ENCODE assay signal across 8 cellular contexts in the genomic region with DNA sequence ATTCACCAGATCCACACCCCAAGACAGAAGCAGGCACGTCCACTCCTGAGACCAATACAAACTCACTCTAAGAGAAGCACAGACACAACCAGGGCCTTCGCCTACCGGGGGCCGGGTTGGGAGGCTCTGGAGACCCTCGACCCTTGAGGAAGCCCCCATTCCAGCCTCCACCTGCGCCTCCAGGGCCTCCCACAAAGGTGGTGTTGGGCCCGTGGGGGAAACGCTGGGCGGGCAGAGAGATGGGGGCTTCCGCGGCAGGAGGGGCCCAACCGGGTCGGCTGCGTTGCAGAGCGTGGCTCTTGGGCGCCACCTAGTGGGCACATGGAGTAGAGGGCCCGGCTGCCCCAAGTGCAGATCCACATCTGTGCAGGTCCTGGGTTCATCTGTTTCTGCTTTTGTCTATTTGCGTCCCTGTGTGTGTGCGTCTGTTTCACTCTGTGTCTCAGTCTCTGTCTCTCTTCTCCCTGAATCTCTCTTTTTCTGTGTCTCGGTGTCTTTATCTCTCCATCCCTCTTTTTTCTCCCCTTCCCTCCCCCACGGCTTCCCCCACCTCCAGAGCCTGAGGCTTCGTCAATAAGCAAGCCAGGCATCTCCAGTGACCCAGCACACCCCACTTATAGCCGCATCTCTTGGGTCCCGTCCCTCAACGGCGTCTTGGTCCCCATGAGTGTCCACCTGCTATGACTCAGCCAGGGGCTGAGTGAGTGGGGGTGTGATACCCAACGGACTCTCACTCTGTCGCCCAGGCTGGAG. TPM values are rescaled to one million over a fixed set of nuclear protein-coding genes. Genes with fewer than 3 reads are reported as not detected.
DNase-seq lines count a peak whose midpoint lies in the region; ATAC-seq and TF ChIP-seq lines count a peak whose summit lies in the region.

No MANE protein-coding gene starts in this region.

- H3K27ac ChIP-seq in left lung: no peak overlapping the region

- peak; percentile 97 for ATAC-seq in left lung

- peaks cover 0 to 18% of the 10 kb centered on the region in 2 donors for H3K36me3 ChIP-seq in left lung

- peak; percentile 99 for TF ChIP-seq CTCF in left lung (IDR thresholded peaks at IDR 0.05)

- peak; percentile 58 for DNase-seq in NCI-H1436 (lab: John Stamatoyannopoulos, UW)
- DNase-seq in NCI-H1436 treated with DMSO at 0.1 percent for 48 hours (lab: John Stamatoyannopoulos, UW): no peak
- DNase-seq in NCI-H2171 treated with DMSO at 0.1 percent for 48 hours (lab: John Stamatoyannopoulos, UW): peak; percentile 73
- peak; percentile 57 for DNase-seq in activated CD4-positive, alpha-beta T cell treated with anti-CD3 and anti-CD28 coated beads for 1 hour
- peak; percentile 52 for DNase-seq in cerebellar cortex (ENCODE audit: low spot score)
- peak; percentile 67 to 94 for DNase-seq in left lung
- DNase-seq in stimulated activated CD4-positive, alpha-beta T cell treated with anti-CD3 and anti-CD28 coated beads, TNF-alpha, amount 100 ng/mL, for 1 hour (ENCODE audit: low read depth in 3 of 3, low spot score in 1 of 3): peak; percentile 26 to 64 (median 42)
- no peak for DNase-seq in foreskin melanocyte

- no peak overlapping the region for H3K4me3 ChIP-seq in left lung

- no peaks in the 10 kb centered on the region for H3K9me3 ChIP-seq in left lung

- peaks cover 3 to 4% of the 10 kb centered on the region in 2 donors for H3K4me1 ChIP-seq in left lung

- intact Hi-C loops in left lung (cut with DNase I): no loop called here

- no peaks in the 10 kb centered on the region for H3K27me3 ChIP-seq in left lung

RNA-seq across cellular contexts. Expression of a gene that starts 10.5 kb away (rescaled TPM):
- under 1 TPM; 0.76 TPM for total RNA-seq in left lung

RNA-seq across cellular contexts. Expression of a gene that starts 44.3 kb away (rescaled TPM):
- total RNA-seq in left lung: 10 to 100 TPM; 62.0 to 75.9 TPM

RNA-seq across cellular contexts. Expression of a gene that starts 44.6 kb away (rescaled TPM):
- total RNA-seq in left lung: 10 to 100 TPM; 63.7 to 92.2 TPM

Comparison
In these comparisons a context has a peak if more than half of its experiments do, and no peak if none do; other contexts are left out.
1. DNase-seq: peak in NCI-H1436 (single experiment), NCI-H2171 treated with DMSO at 0.1 percent for 48 hours (single experiment), activated CD4-positive, alpha-beta T cell treated with anti-CD3 and anti-CD28 coated beads for 1 hour (single experiment), cerebellar cortex (single experiment), left lung (2 of 2) and stimulated activated CD4-positive, alpha-beta T cell treated with anti-CD3 and anti-CD28 coated beads, TNF-alpha, amount 100 ng/mL, for 1 hour (3 of 3); none in NCI-H1436 treated with DMSO at 0.1 percent for 48 hours (single experiment) and foreskin melanocyte (single experiment).